ENCODE assay signal across 1 cellular context in the genomic region with DNA sequence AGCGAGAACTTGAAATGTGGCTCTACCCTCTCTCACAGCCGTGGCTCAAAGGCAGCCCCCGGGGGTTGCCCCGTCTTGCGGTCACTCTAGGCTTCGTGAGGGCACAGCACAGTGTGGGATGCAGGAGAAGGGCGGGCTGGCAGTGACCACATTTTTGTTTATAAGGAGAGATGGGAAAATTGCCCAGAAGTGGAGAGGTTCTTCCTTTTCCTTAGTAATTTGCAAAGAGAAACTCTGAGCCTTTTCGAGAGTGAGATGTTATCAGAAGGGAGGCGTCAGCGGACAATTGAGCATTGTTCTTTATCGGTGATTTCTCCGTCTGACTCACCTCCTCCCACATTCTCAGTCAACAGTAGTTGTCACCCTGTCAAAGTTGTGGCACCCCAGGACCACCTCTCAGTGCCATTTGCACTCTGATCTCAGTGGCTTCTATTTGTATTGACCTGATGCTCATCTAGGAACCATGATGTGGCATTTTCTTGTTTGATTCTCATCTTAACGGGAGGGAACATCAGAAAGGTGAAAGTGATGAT.
TF ChIP-seq lines count a peak whose summit lies in the region.

No MANE protein-coding gene starts in this region.

TF ChIP-seq in SK-N-SH, 30 proteins besides CTCF, POLR2A, EP300 and RAD21 (continued from another document):
- peak; percentile 89 for TF ChIP-seq NFIC (IDR thresholded peaks at IDR 0.05; ENCODE audit: borderline replicate concordance)
- TF ChIP-seq RXRA (IDR thresholded peaks at IDR 0.05; ENCODE audit: borderline replicate concordance, low read depth): peak; percentile 77
- TF ChIP-seq, protein P1, sequence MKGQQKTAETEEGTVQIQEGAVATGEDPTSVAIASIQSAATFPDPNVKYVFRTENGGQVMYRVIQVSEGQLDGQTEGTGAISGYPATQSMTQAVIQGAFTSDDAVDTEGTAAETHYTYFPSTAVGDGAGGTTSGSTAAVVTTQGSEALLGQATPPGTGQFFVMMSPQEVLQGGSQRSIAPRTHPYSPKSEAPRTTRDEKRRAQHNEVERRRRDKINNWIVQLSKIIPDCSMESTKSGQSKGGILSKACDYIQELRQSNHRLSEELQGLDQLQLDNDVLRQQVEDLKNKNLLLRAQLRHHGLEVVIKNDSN (IDR thresholded peaks at IDR 0.05; ENCODE audit: borderline replicate concordance, low read depth): no peak
- TF ChIP-seq TAF1 (IDR thresholded peaks at IDR 0.05; ENCODE audit: borderline replicate concordance, low read depth, low read length): no peak
- no peak for TF ChIP-seq MXI1 (IDR thresholded peaks at IDR 0.05; ENCODE audit: low read depth, low read length)
- TF ChIP-seq TEAD4 (IDR thresholded peaks at IDR 0.05; ENCODE audit: borderline replicate concordance, insufficient read depth): peak; percentile 86
- no peak for TF ChIP-seq GABPA (IDR thresholded peaks at IDR 0.05; ENCODE audit: low read depth)
- TF ChIP-seq TCF12 (IDR thresholded peaks at IDR 0.05): peak; percentile 86
- TF ChIP-seq, protein P2, sequence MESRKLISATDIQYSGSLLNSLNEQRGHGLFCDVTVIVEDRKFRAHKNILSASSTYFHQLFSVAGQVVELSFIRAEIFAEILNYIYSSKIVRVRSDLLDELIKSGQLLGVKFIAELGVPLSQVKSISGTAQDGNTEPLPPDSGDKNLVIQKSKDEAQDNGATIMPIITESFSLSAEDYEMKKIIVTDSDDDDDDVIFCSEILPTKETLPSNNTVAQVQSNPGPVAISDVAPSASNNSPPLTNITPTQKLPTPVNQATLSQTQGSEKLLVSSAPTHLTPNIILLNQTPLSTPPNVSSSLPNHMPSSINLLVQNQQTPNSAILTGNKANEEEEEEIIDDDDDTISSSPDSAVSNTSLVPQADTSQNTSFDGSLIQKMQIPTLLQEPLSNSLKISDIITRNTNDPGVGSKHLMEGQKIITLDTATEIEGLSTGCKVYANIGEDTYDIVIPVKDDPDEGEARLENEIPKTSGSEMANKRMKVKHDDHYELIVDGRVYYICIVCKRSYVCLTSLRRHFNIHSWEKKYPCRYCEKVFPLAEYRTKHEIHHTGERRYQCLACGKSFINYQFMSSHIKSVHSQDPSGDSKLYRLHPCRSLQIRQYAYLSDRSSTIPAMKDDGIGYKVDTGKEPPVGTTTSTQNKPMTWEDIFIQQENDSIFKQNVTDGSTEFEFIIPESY (IDR thresholded peaks at IDR 0.05; ENCODE audit: borderline replicate concordance, low read depth): peak; percentile 73; the same call in 1 of the 2 replicates
- no peak for TF ChIP-seq RFX5 (IDR thresholded peaks at IDR 0.05; ENCODE audit: low read length)
- peak; percentile 72 for TF ChIP-seq FOSL2 (IDR thresholded peaks at IDR 0.05; ENCODE audit: borderline replicate concordance, low read depth)
- no peak for TF ChIP-seq POLR2AphosphoS5 (IDR thresholded peaks at IDR 0.05; ENCODE audit: low read depth, low read length)
- peak; percentile 86 for TF ChIP-seq JUND (IDR thresholded peaks at IDR 0.05)
- no peak for TF ChIP-seq RCOR1 (IDR thresholded peaks at IDR 0.05; ENCODE audit: low read length)
- no peak for TF ChIP-seq NRF1 (IDR thresholded peaks at IDR 0.05; ENCODE audit: low read depth, low read length)
- TF ChIP-seq SIN3A (IDR thresholded peaks at IDR 0.05; ENCODE audit: borderline replicate concordance, low read depth, low read length): no peak
- TF ChIP-seq MEF2A (IDR thresholded peaks at IDR 0.05; ENCODE audit: borderline replicate concordance, low read depth): peak; percentile 45; the same call in 1 of the 2 replicates
TF ChIP-seq in SK-N-SH: peak in this region for 12.
